Comparison of ENCODE assay signal across 17 cellular contexts in the genomic region with DNA sequence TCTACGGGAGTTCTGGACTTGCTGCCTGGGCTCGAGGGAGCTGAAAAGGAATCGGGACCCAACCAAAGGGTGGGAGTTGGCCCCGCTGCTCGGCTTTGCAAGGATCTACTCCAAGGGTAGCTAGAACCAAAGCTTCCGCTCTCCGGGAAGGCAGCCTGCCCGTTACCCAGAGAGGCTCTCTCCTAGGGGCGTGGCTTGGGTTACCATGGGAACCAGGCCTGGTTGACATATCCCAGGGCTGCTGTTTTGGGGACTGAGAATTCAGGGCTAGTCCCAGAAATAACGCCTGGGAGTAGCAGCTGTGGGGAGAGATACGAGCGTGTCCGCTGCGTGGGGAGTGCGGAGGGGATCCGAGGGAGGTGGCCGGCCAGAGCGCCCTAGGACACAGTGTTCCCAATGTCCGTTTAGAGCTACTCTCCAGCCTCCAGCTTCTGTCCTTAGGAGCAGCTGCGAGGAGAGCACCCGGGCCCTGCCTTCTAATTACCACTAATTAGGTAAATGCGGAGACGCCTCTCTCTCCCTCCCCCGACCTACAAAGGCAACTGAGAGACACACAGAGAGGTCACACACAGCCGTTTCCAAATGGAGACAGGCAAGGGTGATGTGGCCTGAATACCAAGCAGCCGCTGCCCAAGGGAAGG.
DNase-seq lines count a peak whose midpoint lies in the region; ATAC-seq, FAIRE-seq and TF ChIP-seq lines count a peak whose summit lies in the region.
"Had no signal": no experiment of that assay in that cellular context is flagged by ENCODE, and none has a peak within 500 bp of the region (broad histone marks: within the 10 kb centered on the region; RNA-seq: fewer than 3 reads in every experiment).

No MANE protein-coding gene starts in this region.

- no peaks in the 10 kb centered on the region for H3K4me1 Mint-ChIP-seq in astrocyte (ENCODE audit: low read depth, unreplicated experiment)
- H3K4me1 Mint-ChIP-seq: activated B cell treated with CpG ODN at 0.5 μM for 24 hours, IgD-negative memory B cell had no signal

- H3K79me2 ChIP-seq in astrocyte (ENCODE audit: insufficient read depth, low read length): no peaks in the 10 kb centered on the region

- ATAC-seq in GM21528 (IDR thresholded peaks at IDR 0.05; ENCODE audit: low FRiP score, unreplicated experiment) (no peak), HG03135 (IDR thresholded peaks at IDR 0.05; ENCODE audit: unreplicated experiment) (no peak)
- ATAC-seq: left colon had no signal

- H3K27ac ChIP-seq in astrocyte (ENCODE audit: low read depth, low read length): no peak overlapping the region
- H3K27ac ChIP-seq: 22Rv1, neutrophil, thyroid gland had no signal

- peak overlapping the region; percentile 54 for H2AFZ ChIP-seq in astrocyte (ENCODE audit: low read depth, low read length)

- no peaks in the 10 kb centered on the region for H3K9me3 ChIP-seq in astrocyte (ENCODE audit: insufficient read depth, low read depth, low read length)
- H3K9me3 ChIP-seq: neutrophil, thyroid gland had no signal

- no peak for TF ChIP-seq CTCF in astrocyte (IDR thresholded peaks at IDR 0.05; ENCODE audit: insufficient read depth, low read depth, low read length)

- intact Hi-C loops in posterior cingulate gyrus (cut with DNase I): no loop called here

- H3K4me3 ChIP-seq in astrocyte (ENCODE audit: insufficient read depth, low read depth, low read length): no peak overlapping the region
- H3K4me3 ChIP-seq: thyroid gland had no signal

- FAIRE-seq in astrocyte (lab: Jason Lieb, UNC): no peak

- DNase-seq in DMS 273 (lab: John Stamatoyannopoulos, UW; ENCODE audit: unreplicated experiment) (peak; percentile 61), DMS 273 treated with DMSO at 0.1 percent for 48 hours (lab: John Stamatoyannopoulos, UW) (no peak), astrocyte (ENCODE audit: low read depth) (no peak), iPS DF 4.7 (ENCODE audit: extremely low read depth, low spot score) (peak; percentile 30), posterior cingulate gyrus (peak; percentile 36 to 93 (median 54)), DMS153 treated with DMSO at 0.1 percent for 48 hours (lab: John Stamatoyannopoulos, UW; ENCODE audit: unreplicated experiment) (no peak)
- DNase-seq: activated B cell treated with CpG ODN at 0.5 μM for 24 hours; CD4-positive, alpha-beta T cell; left colon; NCI-H1930; thyroid gland had no signal

- peaks cover 42% of the 10 kb centered on the region for H3K27me3 Mint-ChIP-seq in astrocyte (ENCODE audit: low read depth, unreplicated experiment)

- no peak overlapping the region for H3K27ac Mint-ChIP-seq in astrocyte (ENCODE audit: unreplicated experiment)
- H3K27ac Mint-ChIP-seq: activated B cell treated with CpG ODN at 0.5 μM for 24 hours; CD4-positive, alpha-beta T cell; dendritic cell treated with granulocyte-macrophage colony-stimulating factor and Interleukin-4, amounts not matched to agents 40 ng/mL and 50 ng/mL, for 4 days; IgD-negative memory B cell had no signal

- peaks cover 36% of the 10 kb centered on the region for H3K27me3 ChIP-seq in astrocyte (ENCODE audit: insufficient read depth, low read length)
- H3K27me3 ChIP-seq: thyroid gland had no signal

- H3K36me3 ChIP-seq in astrocyte (ENCODE audit: insufficient read depth, low read length): no peaks in the 10 kb centered on the region
- H3K36me3 ChIP-seq: neutrophil, thyroid gland had no signal

- no peak overlapping the region for H3K9ac ChIP-seq in astrocyte (ENCODE audit: low read length)

- H3K4me1 ChIP-seq in astrocyte (ENCODE audit: insufficient read depth, low read length): no peaks in the 10 kb centered on the region

- no peak overlapping the region for H3K4me3 Mint-ChIP-seq in astrocyte (ENCODE audit: unreplicated experiment)
- H3K4me3 Mint-ChIP-seq: activated B cell treated with CpG ODN at 0.5 μM for 24 hours; CD4-positive, alpha-beta T cell; dendritic cell treated with granulocyte-macrophage colony-stimulating factor and Interleukin-4, amounts not matched to agents 40 ng/mL and 50 ng/mL, for 4 days; IgD-negative memory B cell had no signal

- H3K4me2 ChIP-seq in astrocyte (ENCODE audit: low read length): peak overlapping the region; percentile 9

- H3K9me3 Mint-ChIP-seq in astrocyte (ENCODE audit: unreplicated experiment): no peaks in the 10 kb centered on the region
- H3K9me3 Mint-ChIP-seq: activated B cell treated with CpG ODN at 0.5 μM for 24 hours; CD4-positive, alpha-beta T cell; dendritic cell treated with granulocyte-macrophage colony-stimulating factor and Interleukin-4, amounts not matched to agents 40 ng/mL and 50 ng/mL, for 4 days; IgD-negative memory B cell had no signal

- H3K36me3 Mint-ChIP-seq in astrocyte (ENCODE audit: low read depth, unreplicated experiment): no peaks in the 10 kb centered on the region
- H3K36me3 Mint-ChIP-seq: IgD-negative memory B cell had no signal

- H4K20me1 ChIP-seq in astrocyte (ENCODE audit: insufficient read depth, low read length): no peaks in the 10 kb centered on the region

Comparison
In these comparisons a context has a peak if more than half of its experiments do, and no peak if none do; other contexts are left out.
1. DNase-seq: peak in DMS 273 (single experiment), iPS DF 4.7 (single experiment) and posterior cingulate gyrus (10 of 10); none in DMS 273 treated with DMSO at 0.1 percent for 48 hours (single experiment), astrocyte (single experiment) and DMS153 treated with DMSO at 0.1 percent for 48 hours (single experiment).